In genomic region chr10:33402748-33403147, GRCh38 we compare ENCODE assay signal across 25 cellular contexts.
"Had no signal": no experiment of that assay in that cellular context is flagged by ENCODE, and none has a peak within 500 bp of the region (broad histone marks: within the 10 kb centered on the region; RNA-seq: fewer than 3 reads in every experiment).

No MANE protein-coding gene starts in this region.

- H3K27ac ChIP-seq: gastrocnemius medialis, hepatocyte, parathyroid adenoma, psoas muscle, right atrium auricular region, thoracic aorta, uterus had no signal

- H3K36me3 ChIP-seq: gastrocnemius medialis, right atrium auricular region, thoracic aorta, uterus had no signal

- DNase-seq: activated CD4-positive, alpha-beta T cell treated with anti-CD3 and anti-CD28 coated beads for 36 hours; activated CD4-positive, CD25-positive, alpha-beta regulatory T cell; activated CD8-positive, alpha-beta memory T cell treated with anti-CD3 and anti-CD28 coated beads, Interleukin-2, amount 10 ng/mL, durations not matched to agents 7 days and 5 days; activated CD8-positive, alpha-beta T cell treated with anti-CD3 and anti-CD28 coated beads, Interleukin-2, amount 10 ng/mL, durations not matched to agents 7 days and 5 days; activated naive CD4-positive, alpha-beta T cell; activated T-cell treated with anti-CD3 and anti-CD28 coated beads, Interleukin-2, amount 50 U/mL, for 48 hours; dermis blood vessel endothelial cell; effector CD8-positive, alpha-beta T cell; gastrocnemius medialis; glutamatergic neuron; kidney; naive B cell; occipital lobe; psoas muscle; stimulated activated CD4-positive, alpha-beta T cell treated with anti-CD3 and anti-CD28 coated beads, Interleukin-2, amount 100 ng/mL, for 48 hours; stimulated activated naive CD4-positive, alpha-beta T cell treated with Interleukin-2 at 50 U/mL for 16 hours; trophoblast cell; uterus had no signal

- H3K79me2 ChIP-seq: hepatocyte, parathyroid adenoma had no signal

- FAIRE-seq: colon, endometrium, kidney had no signal

- H3K9me3 ChIP-seq: gastrocnemius medialis, uterus had no signal

- H3K4me2 ChIP-seq: hepatocyte had no signal

- H3K4me1 ChIP-seq: gastrocnemius medialis, parathyroid adenoma, psoas muscle, right atrium auricular region, uterus had no signal

- ATAC-seq: activated CD4-positive, alpha-beta T cell treated with anti-CD3 and anti-CD28 coated beads for 36 hours; activated CD8-positive, alpha-beta memory T cell treated with anti-CD3 and anti-CD28 coated beads, Interleukin-2, amount 10 ng/mL, durations not matched to agents 7 days and 5 days; activated CD8-positive, alpha-beta T cell treated with anti-CD3 and anti-CD28 coated beads, Interleukin-2, amount 10 ng/mL, durations not matched to agents 7 days and 5 days; activated naive CD4-positive, alpha-beta T cell treated with anti-CD3 and anti-CD28 coated beads, Interleukin-2, amount 50 U/mL, for 72 hours; gastrocnemius medialis; psoas muscle had no signal

- H3K9ac ChIP-seq: parathyroid adenoma had no signal

- H3K27me3 ChIP-seq: gastrocnemius medialis, hepatocyte, right atrium auricular region, uterus had no signal

- H3K4me3 ChIP-seq: gastrocnemius medialis, hepatocyte, psoas muscle, right atrium auricular region, thoracic aorta, uterus had no signal

- H2AFZ ChIP-seq: hepatocyte, parathyroid adenoma had no signal
